30 cellular contexts compared by ENCODE assay signal in genomic region chr20:5859611-5860010, GRCh38. TPM values are rescaled to one million over a fixed set of nuclear protein-coding genes. Genes with fewer than 3 reads are reported as not detected.
DNase-seq lines count a peak whose midpoint lies in the region; ATAC-seq and TF ChIP-seq lines count a peak whose summit lies in the region.
"Had no signal": no experiment of that assay in that cellular context is flagged by ENCODE, and none has a peak within 500 bp of the region (broad histone marks: within the 10 kb centered on the region; RNA-seq: fewer than 3 reads in every experiment).

No MANE protein-coding gene starts in this region.

- ATAC-seq in GM18517 (IDR thresholded peaks at IDR 0.05; ENCODE audit: unreplicated experiment) = no peak
- ATAC-seq in activated T-cell treated with anti-CD3 and anti-CD28 coated beads, Interleukin-2, amount 50 U/mL, for 4 hours = no peak
- ATAC-seq: effector memory CD8-positive, alpha-beta T cell; K562; stimulated activated effector memory CD8-positive, alpha-beta T cell treated with anti-CD3 and anti-CD28 coated beads, Interleukin-12 subunit alpha, Interleukin-12 subunit beta, amount 100 ng/mL, for 72 hours; T-cell had no signal

- H3K27ac ChIP-seq in PC-9 = no peak overlapping the region
- H3K27ac ChIP-seq: BLaER1 treated with 17β-estradiol and CSF1 and Interleukin-3, amounts not matched to agents 10 nM and 100 nM; transverse colon; WERI-Rb-1 had no signal

- no peak overlapping the region for H3K4me2 ChIP-seq in PC-9

- no peaks in the 10 kb centered on the region for H3K36me3 ChIP-seq in PC-9 (ENCODE audit: low read depth)
- H3K36me3 ChIP-seq: transverse colon, WERI-Rb-1 had no signal

- CTCF ChIA-PET in PC-9 (lab: Charles Lee) = no interaction called here

- no peak overlapping the region for H3K4me3 ChIP-seq in AG09309 (ENCODE audit: control insufficient read depth, low read depth, low read length)
- no peak overlapping the region for H3K4me3 ChIP-seq in fibroblast of pulmonary artery (replicated peaks; ENCODE audit: low read depth, low read length)
- H3K4me3 ChIP-seq in PC-9 = no peak overlapping the region
- H3K4me3 ChIP-seq: BLaER1 treated with 17β-estradiol and CSF1 and Interleukin-3, amounts not matched to agents 10 nM and 100 nM; K562; transverse colon had no signal

- no peaks in the 10 kb centered on the region for H3K79me2 ChIP-seq in PC-9 (ENCODE audit: low read depth)

- peaks cover 10% of the 10 kb centered on the region for H3K36me3 Mint-ChIP-seq in activated T-cell treated with anti-CD3 and anti-CD28 coated beads, Interleukin-2, amount 50 U/mL, for 4 hours (ENCODE audit: insufficient read depth)

- H3K9me3 ChIP-seq in PC-9 (ENCODE audit: insufficient read depth, low read depth) = no peaks in the 10 kb centered on the region
- H3K9me3 ChIP-seq: transverse colon had no signal

- H3K27me3 ChIP-seq in PC-9 (ENCODE audit: insufficient read depth, low read depth) = no peaks in the 10 kb centered on the region
- H3K27me3 ChIP-seq: BLaER1 treated with 17β-estradiol and CSF1 and Interleukin-3, amounts not matched to agents 10 nM and 100 nM; transverse colon had no signal

- POLR2A ChIA-PET in PC-9 (lab: Charles Lee; ENCODE audit: unreplicated experiment) = no interaction called here

- H3K4me1 Mint-ChIP-seq in activated T-cell treated with anti-CD3 and anti-CD28 coated beads, Interleukin-2, amount 50 U/mL, for 4 hours (ENCODE audit: low read depth) = peaks cover 8% of the 10 kb centered on the region
- H3K4me1 Mint-ChIP-seq: nephron had no signal

- TF ChIP-seq CTCF in AG09309 (IDR thresholded peaks at IDR 0.05; ENCODE audit: control insufficient read depth, insufficient read depth, low read depth, low read length, missing control alignments) (no peak), fibroblast of pulmonary artery (IDR thresholded peaks at IDR 0.05; ENCODE audit: low read length, missing control alignments) (no peak), PC-9 (conservative IDR thresholded peaks at IDR 0.05) (no peak)

- intact Hi-C loops in PC-9 (cut with micrococcal nuclease; ENCODE audit: unreplicated experiment) = loop anchor here (10.0 kb wide), 1 partner anchor 1645 kb away; no protein-coding TSS in a partner anchor

- no peaks in the 10 kb centered on the region for H3F3A ChIP-seq in PC-9 (ENCODE audit: insufficient read depth, low read depth)

- H3K4me1 ChIP-seq in PC-9 (replicated peaks; ENCODE audit: insufficient read depth) = no peaks in the 10 kb centered on the region
- H3K4me1 ChIP-seq: transverse colon had no signal

- no peak overlapping the region for H3K4me3 Mint-ChIP-seq in activated T-cell treated with anti-CD3 and anti-CD28 coated beads, Interleukin-2, amount 50 U/mL, for 4 hours
- H3K4me3 Mint-ChIP-seq: activated naive CD8-positive, alpha-beta T cell treated with anti-CD3 and anti-CD28 coated beads for 36 hours; effector memory CD8-positive, alpha-beta T cell; nephron; stimulated activated effector memory CD8-positive, alpha-beta T cell treated with anti-CD3 and anti-CD28 coated beads, Interleukin-12 subunit alpha, Interleukin-12 subunit beta, amount 100 ng/mL, for 72 hours; T-cell had no signal

- H3K9me2 ChIP-seq in PC-9 (ENCODE audit: insufficient read depth) = no peaks in the 10 kb centered on the region

- H2AFZ ChIP-seq in PC-9 = no peak overlapping the region

- no peaks in the 10 kb centered on the region for H3K27me3 Mint-ChIP-seq in activated T-cell treated with anti-CD3 and anti-CD28 coated beads, Interleukin-2, amount 50 U/mL, for 4 hours (ENCODE audit: low read depth)
- H3K27me3 Mint-ChIP-seq: activated naive CD8-positive, alpha-beta T cell treated with anti-CD3 and anti-CD28 coated beads for 36 hours; effector memory CD8-positive, alpha-beta T cell; T-cell had no signal

- BruUV-seq in PC-9 (replicated peaks; lab: Mats Ljungman, UMichigan) = no TSS peak

- no peaks in the 10 kb centered on the region for H4K20me1 ChIP-seq in PC-9 (ENCODE audit: insufficient read depth)
- H4K20me1 ChIP-seq: BLaER1 treated with 17β-estradiol and CSF1 and Interleukin-3, amounts not matched to agents 10 nM and 100 nM had no signal

- H3K9me3 Mint-ChIP-seq in activated T-cell treated with anti-CD3 and anti-CD28 coated beads, Interleukin-2, amount 50 U/mL, for 4 hours = no peaks in the 10 kb centered on the region
- H3K9me3 Mint-ChIP-seq: activated naive CD8-positive, alpha-beta T cell treated with anti-CD3 and anti-CD28 coated beads for 36 hours; effector memory CD8-positive, alpha-beta T cell; nephron; stimulated activated effector memory CD8-positive, alpha-beta T cell treated with anti-CD3 and anti-CD28 coated beads, Interleukin-12 subunit alpha, Interleukin-12 subunit beta, amount 100 ng/mL, for 72 hours; T-cell had no signal

- DNase-seq in AG09309 (ENCODE audit: low read depth) (peak; percentile 79), HT1080 (ENCODE audit: low read depth) (peak; percentile 27), amniotic epithelial cell (ENCODE audit: low read depth) (peak; percentile 24), fibroblast of pulmonary artery (ENCODE audit: low read depth) (peak; percentile 37), PC-9 (no peak)
- no peak for DNase-seq in stimulated activated CD4-positive, alpha-beta T cell treated with anti-CD3 and anti-CD28 coated beads, Interleukin-4, amount 100 ng/mL, for 1 hour
- DNase-seq in activated T-cell treated with anti-CD3 and anti-CD28 coated beads, Interleukin-2, amount 50 U/mL, for 4 hours = no peak
- DNase-seq: ACHN; activated CD4-positive, alpha-beta T cell treated with anti-CD3 and anti-CD28 coated beads for 4 hours; activated naive CD8-positive, alpha-beta T cell treated with anti-CD3 and anti-CD28 coated beads for 36 hours; activated T-cell treated with anti-CD3 and anti-CD28 coated beads for 4 hours; aorta; caudate nucleus; COR-L47; DMS53; effector memory CD8-positive, alpha-beta T cell; GOT3; hypothalamus; NCI-H748 treated with DMSO at 0.1 percent for 48 hours; stimulated activated CD4-positive, alpha-beta T cell treated with anti-CD3 and anti-CD28 coated beads, Interleukin-15, amount 100 ng/mL, for 24 hours; T-cell; transverse colon; WERI-Rb-1 had no signal

RNA-seq across cellular contexts. Expression of gene CHGB, which starts 51.7 kb away (rescaled TPM):
- 0.40 and 0.61 TPM in 2 replicates for total RNA-seq in HT1080 (2014; rRNA removed; shearing (Covaris generic))
- polyA plus RNA-seq in HT1080 (2015; cell fraction: cytosol; rRNA removed) = 0.76 and 0.90 TPM in 2 replicates
- 1.1 and 2.1 TPM in 2 replicates for polyA plus RNA-seq in HT1080 (2015; cell fraction: nucleus; rRNA removed)
- total RNA-seq in PC-9 (2021) = not detected in 2 replicates
- total RNA-seq in activated T-cell treated with anti-CD3 and anti-CD28 coated beads, Interleukin-2, amount 50 U/mL, for 4 hours = under 1 TPM in 2 of 3 donors, not detected in 1; 0.08 to 0.20 TPM
- total RNA-seq: aorta, glomerular endothelial cell, K562, subcutaneous adipose tissue had no signal

Comparison
In these comparisons a context has a peak if more than half of its experiments do, and no peak if none do; other contexts are left out.
1. DNase-seq: peak in AG09309 (single experiment), HT1080 (single experiment), amniotic epithelial cell (single experiment) and fibroblast of pulmonary artery (single experiment); none in PC-9 (0 of 2), stimulated activated CD4-positive, alpha-beta T cell treated with anti-CD3 and anti-CD28 coated beads, Interleukin-4, amount 100 ng/mL, for 1 hour (single experiment) and activated T-cell treated with anti-CD3 and anti-CD28 coated beads, Interleukin-2, amount 50 U/mL, for 4 hours (single experiment).